13 cellular contexts compared by ENCODE assay signal in the genomic region with DNA sequence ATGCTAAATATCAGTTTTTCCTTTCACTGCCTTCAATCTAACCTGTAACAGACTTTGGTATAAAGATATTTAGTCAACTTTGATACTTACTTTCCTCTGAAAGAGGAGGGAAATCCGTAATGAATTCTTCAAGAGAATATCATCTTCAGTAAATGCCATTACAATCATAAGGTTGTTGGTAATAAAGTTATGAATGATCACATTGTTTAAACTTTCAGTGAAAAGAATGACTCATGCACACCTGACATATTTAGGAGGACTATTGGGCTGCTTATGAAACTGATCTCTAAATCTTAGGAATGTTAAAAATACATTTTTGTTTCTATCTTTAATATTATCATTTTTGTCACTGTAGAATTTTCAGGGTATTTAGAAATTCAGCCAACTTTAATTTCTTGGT.
"Had no signal": no experiment of that assay in that cellular context is flagged by ENCODE, and none has a peak within 500 bp of the region (broad histone marks: within the 10 kb centered on the region; RNA-seq: fewer than 3 reads in every experiment).

No MANE protein-coding gene starts in this region.

- ATAC-seq: activated CD8-positive, alpha-beta T cell treated with anti-CD3 and anti-CD28 coated beads for 36 hours; effector memory CD8-positive, alpha-beta T cell; naive thymus-derived CD4-positive, alpha-beta T cell; right cardiac atrium had no signal

- H3K27me3 Mint-ChIP-seq: activated CD8-positive, alpha-beta T cell treated with anti-CD3 and anti-CD28 coated beads for 36 hours; effector memory CD8-positive, alpha-beta T cell; naive thymus-derived CD4-positive, alpha-beta T cell had no signal

- H3K36me3 Mint-ChIP-seq: naive thymus-derived CD4-positive, alpha-beta T cell had no signal

- H3K4me3 ChIP-seq: thyroid gland, vagina had no signal

- H3K4me1 Mint-ChIP-seq: naive thymus-derived CD4-positive, alpha-beta T cell had no signal

- DNase-seq: activated CD4-positive, alpha-beta T cell treated with anti-CD3 and anti-CD28 coated beads for 4 hours; activated CD8-positive, alpha-beta memory T cell treated with anti-CD3 and anti-CD28 coated beads, Interleukin-2, amount 50 U/mL, for 4 hours; activated CD8-positive, alpha-beta T cell treated with anti-CD3 and anti-CD28 coated beads for 36 hours; activated naive CD4-positive, alpha-beta T cell treated with Interleukin-2 at 50 U/mL for 16 hours; caudate nucleus; effector memory CD8-positive, alpha-beta T cell; naive thymus-derived CD4-positive, alpha-beta T cell; right cardiac atrium; small intestine; thyroid gland; WERI-Rb-1 had no signal

- H3K27ac ChIP-seq: neutrophil, thyroid gland, vagina, WERI-Rb-1 had no signal

- H3K9me3 ChIP-seq: neutrophil, thyroid gland, vagina had no signal

- H3K27me3 ChIP-seq: neutrophil, thyroid gland, vagina had no signal

- H3K4me3 Mint-ChIP-seq: activated CD8-positive, alpha-beta T cell treated with anti-CD3 and anti-CD28 coated beads for 36 hours; effector memory CD8-positive, alpha-beta T cell; naive thymus-derived CD4-positive, alpha-beta T cell had no signal

- H3K4me1 ChIP-seq: thyroid gland, vagina had no signal

- FAIRE-seq: small intestine had no signal

- H3K9me3 Mint-ChIP-seq: activated CD8-positive, alpha-beta T cell treated with anti-CD3 and anti-CD28 coated beads for 36 hours had no signal

- H3K36me3 ChIP-seq: neutrophil, thyroid gland, vagina, WERI-Rb-1 had no signal

- H3K27ac Mint-ChIP-seq: activated CD8-positive, alpha-beta T cell treated with anti-CD3 and anti-CD28 coated beads for 36 hours; effector memory CD8-positive, alpha-beta T cell; naive thymus-derived CD4-positive, alpha-beta T cell had no signal
